Comparison of ENCODE assay signal across 31 cellular contexts in the genomic region with DNA sequence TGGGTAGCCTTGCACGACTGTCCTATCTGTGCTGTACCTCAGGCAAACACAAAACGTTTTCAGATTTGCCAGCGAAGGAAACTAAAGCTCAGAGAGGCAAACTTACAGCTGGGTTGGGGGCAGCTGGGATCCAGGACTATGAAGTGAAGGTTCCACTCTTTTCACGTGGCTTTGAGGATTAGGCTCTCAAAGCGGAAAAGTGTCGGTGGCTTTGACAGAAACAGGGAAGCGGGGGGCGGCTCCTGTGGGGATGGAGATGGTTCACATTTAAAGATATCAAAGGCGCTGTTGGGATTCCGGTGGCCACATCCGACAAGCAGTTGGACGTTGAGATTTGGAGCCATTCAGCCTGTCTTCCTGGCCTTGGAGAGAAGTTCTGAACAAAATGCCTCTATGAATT.
"Had no signal": no experiment of that assay in that cellular context is flagged by ENCODE, and none has a peak within 500 bp of the region (broad histone marks: within the 10 kb centered on the region; RNA-seq: fewer than 3 reads in every experiment).

No MANE protein-coding gene starts in this region.

- H3K27me3 Mint-ChIP-seq: activated CD4-positive, alpha-beta memory T cell treated with anti-CD3 and anti-CD28 coated beads for 36 hours; activated CD4-positive, alpha-beta T cell treated with anti-CD3 and anti-CD28 coated beads for 36 hours; activated CD4-positive, alpha-beta T cell treated with anti-CD3 and anti-CD28 coated beads, Interleukin-2, amount 10 ng/mL, durations not matched to agents 24 days and 14 days; activated CD8-positive, alpha-beta memory T cell treated with anti-CD3 and anti-CD28 coated beads, Interleukin-2, amount 10 ng/mL, durations not matched to agents 7 days and 5 days; activated naive CD4-positive, alpha-beta T cell treated with anti-CD3 and anti-CD28 coated beads, Interleukin-2, amount 50 U/mL, for 24 hours; activated naive CD8-positive, alpha-beta T cell treated with anti-CD3 and anti-CD28 coated beads for 36 hours; activated naive CD8-positive, alpha-beta T cell treated with anti-CD3 and anti-CD28 coated beads, Interleukin-2, amount 50 U/mL, for 24 hours; effector memory CD8-positive, alpha-beta T cell had no signal

- H3K27ac Mint-ChIP-seq: activated CD4-positive, alpha-beta memory T cell treated with anti-CD3 and anti-CD28 coated beads for 36 hours; activated CD4-positive, alpha-beta T cell treated with anti-CD3 and anti-CD28 coated beads for 36 hours; activated CD4-positive, alpha-beta T cell treated with anti-CD3 and anti-CD28 coated beads, Interleukin-2, amount 10 ng/mL, durations not matched to agents 24 days and 14 days; activated CD8-positive, alpha-beta memory T cell treated with anti-CD3 and anti-CD28 coated beads, Interleukin-2, amount 10 ng/mL, durations not matched to agents 7 days and 5 days; activated CD8-positive, alpha-beta T cell treated with anti-CD3 and anti-CD28 coated beads, Interleukin-2, amount 10 ng/mL, durations not matched to agents 7 days and 5 days; activated naive CD4-positive, alpha-beta T cell treated with anti-CD3 and anti-CD28 coated beads for 36 hours; activated naive CD4-positive, alpha-beta T cell treated with anti-CD3 and anti-CD28 coated beads, Interleukin-2, amount 50 U/mL, for 24 hours; activated naive CD8-positive, alpha-beta T cell treated with anti-CD3 and anti-CD28 coated beads for 36 hours; activated naive CD8-positive, alpha-beta T cell treated with anti-CD3 and anti-CD28 coated beads, Interleukin-2, amount 50 U/mL, for 24 hours; activated T-helper 1 cell treated with anti-CD3 and anti-CD28 coated beads, Interleukin-12 subunit alpha, Interleukin-12 subunit beta, Interleukin-2, Interleukin-4 antibody, amounts not matched to agents 30 ng/mL and 10 ng/mL and 1 ng/mL, durations not matched to agents 14 hours and 24 hours and 36 hours; activated T-helper 2 cell treated with anti-CD3 and anti-CD28 coated beads, Interferon-gamma antibody, Interleukin-2, Interleukin-4, amounts not matched to agents 10 μg/mL and 5 μg/mL and 100 μg/mL, durations not matched to agents 14 hours and 24 hours and 36 hours; effector memory CD8-positive, alpha-beta T cell had no signal

- H3K36me3 Mint-ChIP-seq: activated CD4-positive, alpha-beta memory T cell treated with anti-CD3 and anti-CD28 coated beads for 36 hours; activated naive CD4-positive, alpha-beta T cell treated with anti-CD3 and anti-CD28 coated beads, Interleukin-2, amount 50 U/mL, for 24 hours had no signal

- DNase-seq: activated CD4-positive, alpha-beta memory T cell treated with anti-CD3 and anti-CD28 coated beads for 36 hours; activated CD4-positive, alpha-beta T cell treated with anti-CD3 and anti-CD28 coated beads for 36 hours; activated CD4-positive, alpha-beta T cell treated with anti-CD3 and anti-CD28 coated beads, Interleukin-2, amount 10 ng/mL, durations not matched to agents 24 days and 14 days; activated CD4-positive, CD25-positive, alpha-beta regulatory T cell; activated CD4-positive, CD25-positive, alpha-beta regulatory T cell treated with anti-CD3 and anti-CD28 coated beads, Interleukin-2, amount 50 U/mL, for 72 hours; activated CD8-positive, alpha-beta memory T cell treated with anti-CD3 and anti-CD28 coated beads, Interleukin-2, amount 10 ng/mL, durations not matched to agents 7 days and 5 days; activated CD8-positive, alpha-beta memory T cell treated with anti-CD3 and anti-CD28 coated beads, Interleukin-2, amount 50 U/mL, for 4 hours; activated CD8-positive, alpha-beta T cell treated with anti-CD3 and anti-CD28 coated beads, Interleukin-2, amount 10 ng/mL, durations not matched to agents 7 days and 5 days; activated effector memory CD4-positive, alpha-beta T cell treated with anti-CD3 and anti-CD28 coated beads, Interleukin-2, amount 50 U/mL, for 16 hours; activated naive CD4-positive, alpha-beta T cell treated with anti-CD3 and anti-CD28 coated beads for 36 hours; activated naive CD8-positive, alpha-beta T cell treated with anti-CD3 and anti-CD28 coated beads for 36 hours; activated naive CD8-positive, alpha-beta T cell treated with anti-CD3 and anti-CD28 coated beads, Interleukin-2, amount 50 U/mL, for 24 hours; activated T-cell treated with anti-CD3 and anti-CD28 coated beads, Interleukin-2, amount 50 U/mL, for 1 hour; activated T-cell treated with anti-CD3 and anti-CD28 coated beads, Interleukin-2, amount 50 U/mL, for 48 hours; amygdala; aorta; body of pancreas; central memory CD4-positive, alpha-beta T cell; cerebellar nuclear complex; cortex of kidney; dermis blood vessel endothelial cell; effector CD4-positive, alpha-beta T cell; effector memory CD8-positive, alpha-beta T cell; foreskin fibroblast; T-helper 2 cell had no signal

- ATAC-seq: activated CD4-positive, alpha-beta T cell treated with anti-CD3 and anti-CD28 coated beads for 36 hours; activated CD8-positive, alpha-beta memory T cell treated with anti-CD3 and anti-CD28 coated beads, Interleukin-2, amount 10 ng/mL, durations not matched to agents 7 days and 5 days; activated CD8-positive, alpha-beta T cell treated with anti-CD3 and anti-CD28 coated beads, Interleukin-2, amount 10 ng/mL, durations not matched to agents 7 days and 5 days; activated naive CD8-positive, alpha-beta T cell treated with anti-CD3 and anti-CD28 coated beads, Interleukin-2, amount 50 U/mL, for 24 hours; body of pancreas; effector memory CD8-positive, alpha-beta T cell had no signal

- FAIRE-seq: colon, endothelial cell of umbilical vein, frontal cortex had no signal

- H3K9me3 Mint-ChIP-seq: activated naive CD4-positive, alpha-beta T cell treated with anti-CD3 and anti-CD28 coated beads, Interleukin-2, amount 50 U/mL, for 24 hours had no signal

- H3K4me1 Mint-ChIP-seq: activated CD4-positive, alpha-beta T cell treated with anti-CD3 and anti-CD28 coated beads for 36 hours; activated CD4-positive, alpha-beta T cell treated with anti-CD3 and anti-CD28 coated beads, Interleukin-2, amount 10 ng/mL, durations not matched to agents 24 days and 14 days; activated CD8-positive, alpha-beta memory T cell treated with anti-CD3 and anti-CD28 coated beads, Interleukin-2, amount 10 ng/mL, durations not matched to agents 7 days and 5 days; activated naive CD4-positive, alpha-beta T cell treated with anti-CD3 and anti-CD28 coated beads, Interleukin-2, amount 50 U/mL, for 24 hours; activated naive CD8-positive, alpha-beta T cell treated with anti-CD3 and anti-CD28 coated beads for 36 hours; activated naive CD8-positive, alpha-beta T cell treated with anti-CD3 and anti-CD28 coated beads, Interleukin-2, amount 50 U/mL, for 24 hours had no signal

- H3K4me3 Mint-ChIP-seq: activated CD4-positive, alpha-beta memory T cell treated with anti-CD3 and anti-CD28 coated beads for 36 hours; activated CD4-positive, alpha-beta T cell treated with anti-CD3 and anti-CD28 coated beads for 36 hours; activated CD4-positive, alpha-beta T cell treated with anti-CD3 and anti-CD28 coated beads, Interleukin-2, amount 10 ng/mL, durations not matched to agents 24 days and 14 days; activated CD8-positive, alpha-beta memory T cell treated with anti-CD3 and anti-CD28 coated beads, Interleukin-2, amount 10 ng/mL, durations not matched to agents 7 days and 5 days; activated CD8-positive, alpha-beta T cell treated with anti-CD3 and anti-CD28 coated beads, Interleukin-2, amount 10 ng/mL, durations not matched to agents 7 days and 5 days; activated naive CD4-positive, alpha-beta T cell treated with anti-CD3 and anti-CD28 coated beads for 36 hours; activated naive CD4-positive, alpha-beta T cell treated with anti-CD3 and anti-CD28 coated beads, Interleukin-2, amount 50 U/mL, for 24 hours; activated naive CD8-positive, alpha-beta T cell treated with anti-CD3 and anti-CD28 coated beads for 36 hours; activated naive CD8-positive, alpha-beta T cell treated with anti-CD3 and anti-CD28 coated beads, Interleukin-2, amount 50 U/mL, for 24 hours; activated T-helper 1 cell treated with anti-CD3 and anti-CD28 coated beads, Interleukin-12 subunit alpha, Interleukin-12 subunit beta, Interleukin-2, Interleukin-4 antibody, amounts not matched to agents 30 ng/mL and 10 ng/mL and 1 ng/mL, durations not matched to agents 14 hours and 24 hours and 36 hours; effector memory CD8-positive, alpha-beta T cell had no signal
